Comparison of ENCODE assay signal across 13 cellular contexts in the genomic region with DNA sequence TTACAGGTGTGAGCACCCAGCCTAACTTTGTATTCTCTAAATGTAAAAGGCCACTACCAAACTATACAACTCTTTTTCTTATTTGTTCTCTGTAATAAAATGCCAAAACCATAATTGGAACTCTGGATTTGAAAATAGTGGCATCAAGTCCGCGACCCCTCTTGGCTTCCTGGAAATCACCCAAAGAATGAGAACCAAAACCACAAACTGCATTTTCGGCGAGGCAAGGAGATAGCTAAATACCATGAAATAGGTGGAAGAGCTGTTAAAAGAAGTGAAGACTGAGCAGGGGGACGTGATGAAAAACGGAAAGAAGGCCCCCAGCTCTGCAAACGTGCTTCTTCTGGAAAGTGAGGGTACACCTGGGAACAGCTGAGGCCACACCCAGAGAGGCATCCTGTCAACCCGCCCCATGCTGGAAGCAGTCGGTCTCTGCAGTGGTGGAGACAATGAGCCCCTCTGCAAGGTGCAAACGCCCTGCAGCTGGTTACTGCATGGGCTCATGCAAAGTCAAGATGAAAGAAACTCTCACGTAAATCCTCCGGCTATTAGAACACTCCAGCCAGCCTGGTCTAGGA. TPM values are rescaled to one million over a fixed set of nuclear protein-coding genes. Genes with fewer than 3 reads are reported as not detected.
DNase-seq lines count a peak whose midpoint lies in the region; ATAC-seq and TF ChIP-seq lines count a peak whose summit lies in the region.
"Had no signal": no experiment of that assay in that cellular context is flagged by ENCODE, and none has a peak within 500 bp of the region (broad histone marks: within the 10 kb centered on the region; RNA-seq: fewer than 3 reads in every experiment).

No MANE protein-coding gene starts in this region.

- peaks cover 97% of the 10 kb centered on the region for H3K79me2 ChIP-seq in Loucy (ENCODE audit: insufficient read depth, low read length)

- H3K9me3 ChIP-seq in Loucy (ENCODE audit: insufficient read depth, low read depth, low read length): no peaks in the 10 kb centered on the region
- H3K9me3 ChIP-seq: Peyer's patch, thyroid gland had no signal

- H4K20me1 ChIP-seq in Loucy (ENCODE audit: insufficient read depth, low read length, poor library complexity, severe bottlenecking): no peaks in the 10 kb centered on the region

- H3K4me1 ChIP-seq in Loucy (ENCODE audit: insufficient read depth, low read length, poor library complexity, severe bottlenecking): peaks cover 17% of the 10 kb centered on the region
- H3K4me1 ChIP-seq: Peyer's patch, thyroid gland had no signal

- H3K4me3 Mint-ChIP-seq in activated CD4-positive, alpha-beta T cell treated with anti-CD3 and anti-CD28 coated beads, Interleukin-2, amount 10 ng/mL, durations not matched to agents 7 days and 5 days: peak overlapping the region; percentile 63
- no peak overlapping the region for H3K4me3 Mint-ChIP-seq in nephron

- CTCF ChIA-PET in activated CD4-positive, alpha-beta T cell treated with anti-CD3 and anti-CD28 coated beads, Interleukin-2, amount 10 ng/mL, durations not matched to agents 7 days and 5 days (lab: Charles Lee): interaction anchor here (1.2 to 2.5 kb wide), 5 partner anchors 11 to 129 kb away, joined by 3 to 10 read pairs (median 4); no protein-coding TSS in a partner anchor

- ATAC-seq in GM18870 (IDR thresholded peaks at IDR 0.05; ENCODE audit: unreplicated experiment): no peak

- H3K36me3 ChIP-seq in Loucy (ENCODE audit: insufficient read depth, low read length): peaks cover 3% of the 10 kb centered on the region; the same call in 1 of the 2 replicates

- peak overlapping the region; percentile 33 for H3K4me2 ChIP-seq in Loucy (ENCODE audit: low read depth, low read length, poor library complexity, severe bottlenecking)

- DNase-seq in activated CD4-positive, alpha-beta T cell treated with anti-CD3 and anti-CD28 coated beads, Interleukin-2, amount 10 ng/mL, durations not matched to agents 7 days and 5 days: peak; percentile 30
- DNase-seq in activated CD4-positive, alpha-beta T cell treated with anti-CD3 and anti-CD28 coated beads for 48 hours: no peak
- DNase-seq in astrocyte of the hippocampus (ENCODE audit: low read depth, low spot score) (peak; percentile 65), kidney glomerular epithelial cell (lab: John Stamatoyannopoulos, UW) (no peak), Ammon's horn (ENCODE audit: low spot score) (no peak)
- DNase-seq: amygdala, NCI-H1105 treated with DMSO at 0.1 percent for 48 hours, NCI-H510A, Peyer's patch, thyroid gland had no signal

- POLR2A ChIA-PET in activated CD4-positive, alpha-beta T cell treated with anti-CD3 and anti-CD28 coated beads, Interleukin-2, amount 10 ng/mL, durations not matched to agents 7 days and 5 days (lab: Charles Lee): interaction anchor here (1.0 to 1.1 kb wide), 2 partner anchors 13 to 23 kb away, joined by 3 read pairs; a partner anchor contains a TSS

- peaks cover 47% of the 10 kb centered on the region for H3K36me3 Mint-ChIP-seq in activated CD4-positive, alpha-beta T cell treated with anti-CD3 and anti-CD28 coated beads, Interleukin-2, amount 10 ng/mL, durations not matched to agents 7 days and 5 days (ENCODE audit: low read depth)
- H3K36me3 Mint-ChIP-seq in nephron (ENCODE audit: low read depth): peaks cover 13% of the 10 kb centered on the region

- peak overlapping the region; percentile 88 for H3K27ac Mint-ChIP-seq in activated CD4-positive, alpha-beta T cell treated with anti-CD3 and anti-CD28 coated beads, Interleukin-2, amount 10 ng/mL, durations not matched to agents 7 days and 5 days
- H3K27ac Mint-ChIP-seq in nephron: peak overlapping the region in 2 of 3 experiments; percentile 16 to 44

- H3K4me3 ChIP-seq in Loucy (ENCODE audit: low read length, poor library complexity, severe bottlenecking): no peak overlapping the region
- H3K4me3 ChIP-seq: Peyer's patch, thyroid gland had no signal

- peaks cover 6% of the 10 kb centered on the region for H3K9me3 Mint-ChIP-seq in activated CD4-positive, alpha-beta T cell treated with anti-CD3 and anti-CD28 coated beads, Interleukin-2, amount 10 ng/mL, durations not matched to agents 7 days and 5 days
- H3K9me3 Mint-ChIP-seq in nephron: no peaks in the 10 kb centered on the region

- H3K9ac ChIP-seq in Loucy (ENCODE audit: low read depth, low read length, poor library complexity, severe bottlenecking): no peak overlapping the region

- H2AFZ ChIP-seq in Loucy (ENCODE audit: low read length): no peak overlapping the region

- H3K4me1 Mint-ChIP-seq in activated CD4-positive, alpha-beta T cell treated with anti-CD3 and anti-CD28 coated beads, Interleukin-2, amount 10 ng/mL, durations not matched to agents 7 days and 5 days: peaks cover 69% of the 10 kb centered on the region
- H3K4me1 Mint-ChIP-seq in nephron: peaks cover 46% of the 10 kb centered on the region

- no peaks in the 10 kb centered on the region for H3K27me3 ChIP-seq in Loucy (ENCODE audit: insufficient read depth, low read length, poor library complexity, severe bottlenecking)
- H3K27me3 ChIP-seq: Peyer's patch, thyroid gland had no signal

- H3K27me3 Mint-ChIP-seq in activated CD4-positive, alpha-beta T cell treated with anti-CD3 and anti-CD28 coated beads, Interleukin-2, amount 10 ng/mL, durations not matched to agents 7 days and 5 days: no peaks in the 10 kb centered on the region
- no peaks in the 10 kb centered on the region for H3K27me3 Mint-ChIP-seq in nephron (ENCODE audit: low read depth)

- H3K9me2 ChIP-seq in Loucy (replicated peaks; ENCODE audit: low read depth, low read length): no peaks in the 10 kb centered on the region

- TF ChIP-seq CTCF in Loucy (conservative IDR thresholded peaks at IDR 0.05; ENCODE audit: low read length) (no peak), nephron (IDR thresholded peaks at IDR 0.05; ENCODE audit: unreplicated experiment in 3 of 3) (no peak)

- no peaks in the 10 kb centered on the region for H3F3A ChIP-seq in Loucy (ENCODE audit: low read depth)

RNA-seq across cellular contexts. Expression of a gene that starts 22.5 kb away (rescaled TPM):
- total RNA-seq in activated CD4-positive, alpha-beta T cell treated with anti-CD3 and anti-CD28 coated beads, Interleukin-2, amount 10 ng/mL, durations not matched to agents 7 days and 5 days: 10 to 100 TPM; 80.1 to 85.6 TPM

Comparison
In these comparisons a context has a peak if more than half of its experiments do, and no peak if none do; other contexts are left out.
1. DNase-seq: peak in activated CD4-positive, alpha-beta T cell treated with anti-CD3 and anti-CD28 coated beads, Interleukin-2, amount 10 ng/mL, durations not matched to agents 7 days and 5 days (single experiment) and astrocyte of the hippocampus (single experiment); none in activated CD4-positive, alpha-beta T cell treated with anti-CD3 and anti-CD28 coated beads for 48 hours (single experiment), kidney glomerular epithelial cell (single experiment) and Ammon's horn (single experiment).